Comparison of ENCODE assay signal across 8 cellular contexts in genomic region chr6:17167327-17167979, GRCh38.
DNase-seq lines count a peak whose midpoint lies in the region; ATAC-seq, FAIRE-seq and TF ChIP-seq lines count a peak whose summit lies in the region.

No MANE protein-coding gene starts in this region.

- H3K9me3 ChIP-seq in left ventricle myocardium inferior (replicated peaks) = no peaks in the 10 kb centered on the region

- no peaks in the 10 kb centered on the region for H3K27me3 ChIP-seq in left ventricle myocardium inferior (ENCODE audit: low read depth)

- peak overlapping the region; percentile 46 for H3K27ac ChIP-seq in left ventricle myocardium inferior (replicated peaks)
- H3K27ac ChIP-seq in substantia nigra (ENCODE audit: low read depth, low read length, poor library complexity, severe bottlenecking) = no peak overlapping the region

- H3K4me1 ChIP-seq in left ventricle myocardium inferior = no peaks in the 10 kb centered on the region

- no peak for FAIRE-seq in GM19239 (lab: Jason Lieb, UNC)

- TF ChIP-seq CTCF in left ventricle myocardium inferior (IDR thresholded peaks at IDR 0.05; ENCODE audit: borderline replicate concordance) = peak; percentile 70

- intact Hi-C loops in left ventricle myocardium inferior (cut with micrococcal nuclease) = no loop called here

- ATAC-seq in HG03039 (IDR thresholded peaks at IDR 0.05; ENCODE audit: unreplicated experiment) = no peak

- DNase-seq in HT-29 (ENCODE audit: low spot score) (peak; percentile 77), SW480 (ENCODE audit: low spot score) (peak; percentile 48), left ventricle myocardium inferior (peak; percentile 48), substantia nigra (lab: John Stamatoyannopoulos, UW) (peak in 25 of 49 donors; percentile 0 to 25 (median 5)), DMS153 treated with DMSO at 0.1 percent for 48 hours (lab: John Stamatoyannopoulos, UW; ENCODE audit: unreplicated experiment) (no peak), NCI-H128 (lab: John Stamatoyannopoulos, UW; ENCODE audit: unreplicated experiment) (no peak), GM19239 (ENCODE audit: insufficient read length, low spot score) (no peak)

- H3K4me3 ChIP-seq in left ventricle myocardium inferior = peak overlapping the region; percentile 32

- no peaks in the 10 kb centered on the region for H3K36me3 ChIP-seq in left ventricle myocardium inferior

Comparison
In these comparisons a context has a peak if more than half of its experiments do, and no peak if none do; other contexts are left out.
1. DNase-seq: peak in HT-29 (single experiment), SW480 (single experiment), left ventricle myocardium inferior (single experiment) and substantia nigra (25 of 49); none in DMS153 treated with DMSO at 0.1 percent for 48 hours (single experiment), NCI-H128 (single experiment) and GM19239 (single experiment).